ENCODE assay signal across 11 cellular contexts in genomic region chr7:101018271-101019167, GRCh38. TPM values are rescaled to one million over a fixed set of nuclear protein-coding genes. Genes with fewer than 3 reads are reported as not detected.
DNase-seq lines count a peak whose midpoint lies in the region.
"Had no signal": no experiment of that assay in that cellular context is flagged by ENCODE, and none has a peak within 500 bp of the region (broad histone marks: within the 10 kb centered on the region; RNA-seq: fewer than 3 reads in every experiment).

No MANE protein-coding gene starts in this region.

- peaks cover 13% of the 10 kb centered on the region for H3K4me1 Mint-ChIP-seq in activated naive CD4-positive, alpha-beta T cell treated with anti-CD3 and anti-CD28 coated beads, Interleukin-2, amount 10 ng/mL, durations not matched to agents 7 days and 5 days
- peaks cover 20% of the 10 kb centered on the region for H3K4me1 Mint-ChIP-seq in stimulated activated naive CD8-positive, alpha-beta T cell treated with anti-CD3 and anti-CD28 coated beads, Interleukin-15, Interleukin-2, amounts not matched to agents 100 ng/mL and 50 ng/mL, for 24 hours (ENCODE audit: low read depth)

- no peaks in the 10 kb centered on the region; the same call in 1 of the 2 replicates for H3K4me1 ChIP-seq in SJCRH30
- H3K4me1 ChIP-seq in GM23248 (ENCODE audit: insufficient read depth), result 0 out of 2 replicates have a peak, but pooled peaks cover 6% of the 10 kb centered on the region

- H3K4me2 ChIP-seq in GM23248 (ENCODE audit: unreplicated experiment), result no peak overlapping the region

- peak overlapping the region; percentile 26 for H3K4me3 Mint-ChIP-seq in activated naive CD4-positive, alpha-beta T cell treated with anti-CD3 and anti-CD28 coated beads, Interleukin-2, amount 10 ng/mL, durations not matched to agents 7 days and 5 days
- no peak overlapping the region for H3K4me3 Mint-ChIP-seq in stimulated activated naive CD8-positive, alpha-beta T cell treated with anti-CD3 and anti-CD28 coated beads, Interleukin-15, Interleukin-2, amounts not matched to agents 100 ng/mL and 50 ng/mL, for 24 hours

- no peak overlapping the region for H3K9ac ChIP-seq in GM23248

- H3F3A ChIP-seq in GM23248 (ENCODE audit: insufficient read depth), result no peaks in the 10 kb centered on the region

- intact Hi-C loops in head of caudate nucleus (cut with DNase I), result no loop called here

- H3K9me2 ChIP-seq in GM23248 (ENCODE audit: insufficient read depth), result no peaks in the 10 kb centered on the region

- DNase-seq in activated naive CD4-positive, alpha-beta T cell treated with anti-CD3 and anti-CD28 coated beads, Interleukin-2, amount 10 ng/mL, durations not matched to agents 7 days and 5 days, result no peak
- DNase-seq in activated naive CD4-positive, alpha-beta T cell (lab: John Stamatoyannopoulos, UW), result no peak
- DNase-seq in SJCRH30, result peak; percentile 34
- DNase-seq in iPS DF 19.7 (ENCODE audit: low read depth, low spot score), result peak; percentile 84
- no peak for DNase-seq in GM23248
- no peak for DNase-seq in head of caudate nucleus
- no peak for DNase-seq in SHP77 treated with DMSO at 0.1 percent for 48 hours (lab: John Stamatoyannopoulos, UW)
- DNase-seq: HCEC 1CT, lower lobe of right lung, stomach had no signal

- no peak overlapping the region for H3K27ac Mint-ChIP-seq in activated naive CD4-positive, alpha-beta T cell treated with anti-CD3 and anti-CD28 coated beads, Interleukin-2, amount 10 ng/mL, durations not matched to agents 7 days and 5 days
- peak overlapping the region; percentile 21 for H3K27ac Mint-ChIP-seq in stimulated activated naive CD8-positive, alpha-beta T cell treated with anti-CD3 and anti-CD28 coated beads, Interleukin-15, Interleukin-2, amounts not matched to agents 100 ng/mL and 50 ng/mL, for 24 hours

- H2AFZ ChIP-seq in GM23248, result no peak overlapping the region

- peaks cover 58% of the 10 kb centered on the region for H3K27me3 Mint-ChIP-seq in activated naive CD4-positive, alpha-beta T cell treated with anti-CD3 and anti-CD28 coated beads, Interleukin-2, amount 10 ng/mL, durations not matched to agents 7 days and 5 days
- no peaks in the 10 kb centered on the region for H3K27me3 Mint-ChIP-seq in stimulated activated naive CD8-positive, alpha-beta T cell treated with anti-CD3 and anti-CD28 coated beads, Interleukin-15, Interleukin-2, amounts not matched to agents 100 ng/mL and 50 ng/mL, for 24 hours

- no peaks in the 10 kb centered on the region for H3K36me3 ChIP-seq in SJCRH30
- H3K36me3 ChIP-seq in GM23248 (ENCODE audit: low read depth), result no peaks in the 10 kb centered on the region
- H3K36me3 ChIP-seq: lower lobe of right lung had no signal

- H3K27me3 ChIP-seq in SJCRH30 (peaks cover 10% of the 10 kb centered on the region; the same call in 1 of the 2 replicates), GM23248 (replicated peaks; ENCODE audit: insufficient read depth) (no peaks in the 10 kb centered on the region)

- H4K20me1 ChIP-seq in GM23248 (ENCODE audit: insufficient read depth), result no peaks in the 10 kb centered on the region

- H3K27ac ChIP-seq in SJCRH30, result no peak overlapping the region
- no peak overlapping the region for H3K27ac ChIP-seq in GM23248
- H3K27ac ChIP-seq: lower lobe of right lung had no signal

- H3K4me3 ChIP-seq in SJCRH30 (peak overlapping the region; percentile 32), GM23248 (no peak overlapping the region)

- H3K9me3 Mint-ChIP-seq in activated naive CD4-positive, alpha-beta T cell treated with anti-CD3 and anti-CD28 coated beads, Interleukin-2, amount 10 ng/mL, durations not matched to agents 7 days and 5 days, result no peaks in the 10 kb centered on the region
- no peaks in the 10 kb centered on the region for H3K9me3 Mint-ChIP-seq in stimulated activated naive CD8-positive, alpha-beta T cell treated with anti-CD3 and anti-CD28 coated beads, Interleukin-15, Interleukin-2, amounts not matched to agents 100 ng/mL and 50 ng/mL, for 24 hours

- H3K9me3 ChIP-seq in SJCRH30 (replicated peaks) (no peaks in the 10 kb centered on the region), GM23248 (ENCODE audit: low read depth) (no peaks in the 10 kb centered on the region)
- H3K9me3 ChIP-seq: lower lobe of right lung, stomach had no signal

- in situ Hi-C loops in GM23248 (cut with MboI), result no loop called here

- no peaks in the 10 kb centered on the region for H3K36me3 Mint-ChIP-seq in activated naive CD4-positive, alpha-beta T cell treated with anti-CD3 and anti-CD28 coated beads, Interleukin-2, amount 10 ng/mL, durations not matched to agents 7 days and 5 days
- H3K36me3 Mint-ChIP-seq in stimulated activated naive CD8-positive, alpha-beta T cell treated with anti-CD3 and anti-CD28 coated beads, Interleukin-15, Interleukin-2, amounts not matched to agents 100 ng/mL and 50 ng/mL, for 24 hours (ENCODE audit: low read depth), result no peaks in the 10 kb centered on the region

- no peaks in the 10 kb centered on the region for H3K79me2 ChIP-seq in GM23248 (ENCODE audit: insufficient read depth)

- CTCF ChIA-PET in activated naive CD4-positive, alpha-beta T cell treated with anti-CD3 and anti-CD28 coated beads, Interleukin-2, amount 10 ng/mL, durations not matched to agents 7 days and 5 days (lab: Charles Lee), result no interaction called here

- 77 to 80% methylated on average over 10 to 14 of the region's 14 CpGs for WGBS in GM23248 (ENCODE audit: low coverage in 1 of 2, low lambda C conversion rate in 2 of 2, missing lambda C conversion rate in 2 of 2), 2 experiments

RNA-seq across cellular contexts. Expression of gene MUC17, which starts 1.4 kb away (rescaled TPM):
- total RNA-seq in SJCRH30 (2014; rRNA removed; shearing (Covaris generic)), result not detected in 2 replicates
- total RNA-seq in GM23248 (2014; rRNA removed; shearing (Covaris generic)), result not detected in 2 replicates
- polyA plus RNA-seq in GM23248 (2016; fragmentation: Nextera tagmentation; extraction: Ambion mirVana), result not detected in 2 replicates
- total RNA-seq: lower lobe of right lung had no signal
- polyA plus RNA-seq: stomach had no signal

RNA-seq across cellular contexts. Expression of gene MUC12, which starts 49.2 kb away (rescaled TPM):
- 1.2 and 2.1 TPM in 2 replicates for total RNA-seq in SJCRH30 (2014; rRNA removed; shearing (Covaris generic))
- total RNA-seq in GM23248 (2014; rRNA removed; shearing (Covaris generic)), result 0.54 and 1.5 TPM in 2 replicates
- 1.0 and 1.3 TPM in 2 replicates for polyA plus RNA-seq in GM23248 (2016; fragmentation: Nextera tagmentation; extraction: Ambion mirVana)

Comparison
In these comparisons a context has a peak if more than half of its experiments do, and no peak if none do; other contexts are left out.
1. DNase-seq: peak in SJCRH30 (2 of 2) and iPS DF 19.7 (single experiment); none in activated naive CD4-positive, alpha-beta T cell treated with anti-CD3 and anti-CD28 coated beads, Interleukin-2, amount 10 ng/mL, durations not matched to agents 7 days and 5 days (single experiment), activated naive CD4-positive, alpha-beta T cell (0 of 4), GM23248 (single experiment), head of caudate nucleus (0 of 42) and SHP77 treated with DMSO at 0.1 percent for 48 hours (single experiment).